ENCODE assay signal across 25 cellular contexts in the genomic region with DNA sequence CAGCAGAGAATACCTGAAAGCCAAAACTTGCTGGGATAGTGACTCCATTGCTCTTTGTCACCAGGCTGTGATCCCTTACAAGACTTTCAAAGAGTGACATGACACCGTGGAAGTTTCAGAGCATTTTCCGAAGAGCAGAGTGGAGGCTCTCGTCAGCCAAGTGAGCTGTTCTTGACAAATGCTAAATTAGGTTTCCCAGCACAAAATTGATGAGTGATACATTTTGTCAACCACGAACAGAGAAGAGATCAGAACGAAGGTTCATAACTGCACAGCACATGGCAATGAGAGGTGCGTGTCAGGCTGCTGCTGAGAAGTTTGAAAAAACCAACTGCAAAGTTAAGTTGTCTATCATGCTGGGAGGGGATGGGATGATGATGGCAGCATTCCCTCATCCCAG.
"Had no signal": no experiment of that assay in that cellular context is flagged by ENCODE, and none has a peak within 500 bp of the region (broad histone marks: within the 10 kb centered on the region; RNA-seq: fewer than 3 reads in every experiment).

No MANE protein-coding gene starts in this region.

- H3K27me3 ChIP-seq: colonic mucosa, foreskin keratinocyte, transverse colon had no signal

- H3K27ac Mint-ChIP-seq: endodermal cell; naive thymus-derived CD4-positive, alpha-beta T cell; stimulated activated naive B cell treated with anti-CD40 and anti-IgM and Interleukin-4, amounts not matched to agents 10 μg/mL and 1 μg/mL and 100 μg/mL, for 72 hours; stimulated activated naive CD8-positive, alpha-beta T cell treated with anti-CD3 and anti-CD28 coated beads, Interleukin-15, amount 100 ng/mL, for 72 hours had no signal

- DNase-seq: colonic mucosa; effector CD4-positive, alpha-beta T cell; endodermal cell; erythroblast; foreskin keratinocyte; hippocampal formation; left ventricle myocardium inferior; mesendoderm; naive thymus-derived CD4-positive, alpha-beta T cell; nucleus accumbens; retina; stimulated activated CD4-positive, alpha-beta T cell treated with anti-CD3 and anti-CD28 coated beads, Interleukin-2, amount 100 ng/mL, for 24 hours; stimulated activated CD4-positive, alpha-beta T cell treated with anti-CD3 and anti-CD28 coated beads, Interleukin-4, amount 100 ng/mL, for 4 hours; stimulated activated naive B cell treated with anti-CD40 and anti-IgM and Interleukin-4, amounts not matched to agents 10 μg/mL and 1 μg/mL and 100 μg/mL, for 72 hours; stimulated activated naive CD8-positive, alpha-beta T cell treated with anti-CD3 and anti-CD28 coated beads, Interleukin-15, amount 100 ng/mL, for 72 hours; transverse colon had no signal

- H3K36me3 Mint-ChIP-seq: naive thymus-derived CD4-positive, alpha-beta T cell had no signal

- H3K36me3 ChIP-seq: colonic mucosa, left ventricle myocardium inferior, prostate gland, thoracic aorta, transverse colon had no signal

- H3K4me3 Mint-ChIP-seq: endodermal cell; naive thymus-derived CD4-positive, alpha-beta T cell; neural crest cell; stimulated activated naive B cell treated with anti-CD40 and anti-IgM and Interleukin-4, amounts not matched to agents 10 μg/mL and 1 μg/mL and 100 μg/mL, for 72 hours; stimulated activated naive CD8-positive, alpha-beta T cell treated with anti-CD3 and anti-CD28 coated beads, Interleukin-15, amount 100 ng/mL, for 72 hours had no signal

- ATAC-seq: foreskin keratinocyte; naive thymus-derived CD4-positive, alpha-beta T cell; sciatic nerve; stimulated activated naive B cell treated with anti-CD40 and anti-IgM and Interleukin-4, amounts not matched to agents 10 μg/mL and 1 μg/mL and 100 μg/mL, for 72 hours; stimulated activated naive CD8-positive, alpha-beta T cell treated with anti-CD3 and anti-CD28 coated beads, Interleukin-15, amount 100 ng/mL, for 72 hours had no signal

- H3K79me2 ChIP-seq: parathyroid adenoma had no signal

- H3K9ac ChIP-seq: parathyroid adenoma had no signal

- H3K27ac ChIP-seq: colonic mucosa, foreskin keratinocyte, left ventricle myocardium inferior, parathyroid adenoma, prostate gland, thoracic aorta, transverse colon had no signal

- FAIRE-seq: endothelial cell of umbilical vein, islet of Langerhans, urothelium cell line had no signal

- H2AFZ ChIP-seq: parathyroid adenoma had no signal

- H3K4me1 ChIP-seq: colonic mucosa, foreskin keratinocyte, left ventricle myocardium inferior, parathyroid adenoma, prostate gland, transverse colon had no signal

- H3K9me3 ChIP-seq: colonic mucosa, left ventricle myocardium inferior, prostate gland, thoracic aorta, transverse colon had no signal

- H3K4me1 Mint-ChIP-seq: naive thymus-derived CD4-positive, alpha-beta T cell; stimulated activated naive CD8-positive, alpha-beta T cell treated with anti-CD3 and anti-CD28 coated beads, Interleukin-15, amount 100 ng/mL, for 72 hours had no signal

- H3K4me3 ChIP-seq: colonic mucosa, left ventricle myocardium inferior, prostate gland, skin epidermis, thoracic aorta, transverse colon had no signal
